ENCODE assay signal across 21 cellular contexts in genomic region chr10:114309111-114309651, GRCh38.
DNase-seq lines count a peak whose midpoint lies in the region; ATAC-seq and TF ChIP-seq lines count a peak whose summit lies in the region.
"Had no signal": no experiment of that assay in that cellular context is flagged by ENCODE, and none has a peak within 500 bp of the region (broad histone marks: within the 10 kb centered on the region; RNA-seq: fewer than 3 reads in every experiment).

No MANE protein-coding gene starts in this region.

- H3K36me3 ChIP-seq in heart left ventricle, result peaks cover 0 to 15% (median 0%) of the 10 kb centered on the region in 9 donors
- H3K36me3 ChIP-seq in mesenchymal stem cell (ENCODE audit: control insufficient read depth in 1 of 2, insufficient read depth in 2 of 2, low read depth in 1 of 2, low read length in 2 of 2), result no peaks in the 10 kb centered on the region
- H3K36me3 ChIP-seq in uterus, result no peaks in the 10 kb centered on the region
- H3K36me3 ChIP-seq: ovary, SJCRH30 had no signal

- H3K27me3 Mint-ChIP-seq in brain, result peaks cover 19% of the 10 kb centered on the region
- peaks cover 2% of the 10 kb centered on the region for H3K27me3 Mint-ChIP-seq in activated naive CD8-positive, alpha-beta T cell treated with anti-CD3 and anti-CD28 coated beads, Interleukin-2, amount 50 U/mL, for 24 hours
- H3K27me3 Mint-ChIP-seq: activated CD4-positive, alpha-beta memory T cell treated with anti-CD3 and anti-CD28 coated beads for 36 hours; stimulated activated naive CD8-positive, alpha-beta T cell treated with anti-CD3 and anti-CD28 coated beads, Interleukin-15, Interleukin-2, amounts not matched to agents 100 ng/mL and 50 ng/mL, for 24 hours had no signal

- H2BK12ac ChIP-seq in mesenchymal stem cell (ENCODE audit: low read length in 2 of 2), result peak overlapping the region; percentile 29 to 40

- H4K8ac ChIP-seq in mesenchymal stem cell (ENCODE audit: low read length), result no peak overlapping the region

- TF ChIP-seq POLR2A in heart left ventricle (IDR thresholded peaks at IDR 0.05), result no peak
- TF ChIP-seq POLR2A in uterus (IDR thresholded peaks at IDR 0.05), result no peak

- no peak overlapping the region for H3K4me2 ChIP-seq in mesenchymal stem cell (ENCODE audit: low read length, poor library complexity, severe bottlenecking)

- H3K18ac ChIP-seq in mesenchymal stem cell (ENCODE audit: low read depth in 1 of 2, low read length in 2 of 2), result peak overlapping the region; percentile 23 to 37

- H3K9me3 ChIP-seq in heart left ventricle (no peaks in the 10 kb centered on the region), mesenchymal stem cell (ENCODE audit: control insufficient read depth, low read length) (no peaks in the 10 kb centered on the region), uterus (no peaks in the 10 kb centered on the region)
- H3K9me3 ChIP-seq: ovary, SJCRH30 had no signal

- no peak overlapping the region for H2BK120ac ChIP-seq in mesenchymal stem cell (ENCODE audit: low read depth, low read length)

- 77 to 90% (median 83%) methylated on average over 6 of the region's 6 CpGs for WGBS in heart left ventricle, 4 donors
- 85% methylated on average over 6 of the region's 6 CpGs for WGBS in mesenchymal stem cell

- ATAC-seq in heart left ventricle, result no peak
- no peak for ATAC-seq in GM21529 (IDR thresholded peaks at IDR 0.05; ENCODE audit: unreplicated experiment)
- no peak for ATAC-seq in activated naive CD8-positive, alpha-beta T cell treated with anti-CD3 and anti-CD28 coated beads, Interleukin-2, amount 50 U/mL, for 24 hours
- ATAC-seq: PC-3 had no signal

- no peaks in the 10 kb centered on the region for H3K36me3 Mint-ChIP-seq in brain
- no peaks in the 10 kb centered on the region for H3K36me3 Mint-ChIP-seq in activated naive CD8-positive, alpha-beta T cell treated with anti-CD3 and anti-CD28 coated beads, Interleukin-2, amount 50 U/mL, for 24 hours (ENCODE audit: low read depth)
- H3K36me3 Mint-ChIP-seq: activated CD4-positive, alpha-beta memory T cell treated with anti-CD3 and anti-CD28 coated beads for 36 hours had no signal

- H3K4me1 Mint-ChIP-seq in brain, result peaks cover 28% of the 10 kb centered on the region
- H3K4me1 Mint-ChIP-seq in activated naive CD8-positive, alpha-beta T cell treated with anti-CD3 and anti-CD28 coated beads, Interleukin-2, amount 50 U/mL, for 24 hours, result peaks cover 13% of the 10 kb centered on the region

- H3K14ac ChIP-seq in mesenchymal stem cell (ENCODE audit: low read length in 2 of 2), result no peak overlapping the region

- peak overlapping the region in 3 of 5 experiments; percentile 12 to 75 (median 52) for H3K27ac Mint-ChIP-seq in brain
- no peak overlapping the region for H3K27ac Mint-ChIP-seq in activated naive CD8-positive, alpha-beta T cell treated with anti-CD3 and anti-CD28 coated beads, Interleukin-2, amount 50 U/mL, for 24 hours
- H3K27ac Mint-ChIP-seq: activated CD4-positive, alpha-beta memory T cell treated with anti-CD3 and anti-CD28 coated beads for 36 hours; H9; stimulated activated naive CD8-positive, alpha-beta T cell treated with anti-CD3 and anti-CD28 coated beads, Interleukin-15, Interleukin-2, amounts not matched to agents 100 ng/mL and 50 ng/mL, for 24 hours had no signal

- intact Hi-C loops in cardiac septum (cut with DNase I), result loop anchor here (10.0 kb wide), 3 partner anchors 96 to 396 kb away; partner anchors contain the start of gene AFAP1L2
- intact Hi-C loops in heart left ventricle (cut with DNase I), result loop anchor here in 9 of 10 donors (5.0 to 10.0 kb wide), 8 partner anchors 96 to 516 kb away; partner anchors contain the start of genes FHIP2A (in 3 of the 9) and AFAP1L2 (in 1 of the 9)
- intact Hi-C loops in uterus (cut with DNase I; ENCODE audit: low total_unique reads), result loop anchor here (10.0 kb wide), 2 partner anchors 96 to 126 kb away; partner anchors contain the start of gene AFAP1L2
- intact Hi-C loops in posterior cingulate gyrus (cut with DNase I), result no loop called here

- peak; percentile 29 for DNase-seq in cardiac septum (ENCODE audit: low spot score)
- DNase-seq in heart left ventricle, result no peak
- DNase-seq in mesenchymal stem cell, result peak; percentile 64
- DNase-seq in uterus, result peak in 1 of 2 donors; percentile 40
- no peak for DNase-seq in posterior cingulate gyrus
- DNase-seq in activated naive CD8-positive, alpha-beta T cell treated with anti-CD3 and anti-CD28 coated beads, Interleukin-2, amount 50 U/mL, for 24 hours, result no peak
- DNase-seq: 8988T; activated CD4-positive, alpha-beta memory T cell treated with anti-CD3 and anti-CD28 coated beads for 36 hours; activated naive CD4-positive, alpha-beta T cell treated with anti-CD3 and anti-CD28 coated beads, Interleukin-2, amount 50 U/mL, for 16 hours; dermis blood vessel endothelial cell; H9; heart right ventricle; NCI-H774; PC-3; SJCRH30 had no signal

- no peak overlapping the region for H2BK15ac ChIP-seq in mesenchymal stem cell (ENCODE audit: low read depth, poor library complexity, severe bottlenecking)

- H3K4me3 ChIP-seq in heart left ventricle (no peak overlapping the region), mesenchymal stem cell (ENCODE audit: insufficient read depth in 1 of 2, low read depth in 1 of 2, low read length in 2 of 2) (no peak overlapping the region), uterus (no peak overlapping the region)
- H3K4me3 ChIP-seq: heart right ventricle, lung, ovary, SJCRH30 had no signal

- no peak overlapping the region for H4K91ac ChIP-seq in mesenchymal stem cell (ENCODE audit: low read length)

- H3K27me3 ChIP-seq in heart left ventricle (no peaks in the 10 kb centered on the region), mesenchymal stem cell (ENCODE audit: control insufficient read depth in 1 of 2, insufficient read depth in 1 of 2, low read length in 2 of 2) (peaks cover 0 to 62% of the 10 kb centered on the region in 2 experiments), uterus (no peaks in the 10 kb centered on the region)
- H3K27me3 ChIP-seq: heart right ventricle, ovary, SJCRH30 had no signal

- no peak overlapping the region for H3K9ac ChIP-seq in mesenchymal stem cell (ENCODE audit: low read length)

- H2AFZ ChIP-seq in mesenchymal stem cell (ENCODE audit: low read depth, low read length), result no peak overlapping the region

- no peak overlapping the region for H3K23ac ChIP-seq in mesenchymal stem cell (ENCODE audit: low read length in 2 of 2)

- TF ChIP-seq CTCF in heart left ventricle (IDR thresholded peaks at IDR 0.05) (no peak), brain (conservative IDR thresholded peaks at IDR 0.05) (no peak), uterus (IDR thresholded peaks at IDR 0.05) (no peak)

- peaks cover 0 to 34% (median 11%) of the 10 kb centered on the region in 12 donors for H3K4me1 ChIP-seq in heart left ventricle
- H3K4me1 ChIP-seq in mesenchymal stem cell (ENCODE audit: control insufficient read depth, insufficient read depth, low read depth, low read length), result peaks cover 44% of the 10 kb centered on the region
- H3K4me1 ChIP-seq in uterus, result no peaks in the 10 kb centered on the region
- H3K4me1 ChIP-seq: SJCRH30 had no signal

- H2BK5ac ChIP-seq in mesenchymal stem cell (ENCODE audit: low read depth, low read length, poor library complexity, severe bottlenecking), result no peak overlapping the region

- no peaks in the 10 kb centered on the region for H3K9me3 Mint-ChIP-seq in brain
- no peaks in the 10 kb centered on the region for H3K9me3 Mint-ChIP-seq in activated naive CD8-positive, alpha-beta T cell treated with anti-CD3 and anti-CD28 coated beads, Interleukin-2, amount 50 U/mL, for 24 hours
- H3K9me3 Mint-ChIP-seq: activated CD4-positive, alpha-beta memory T cell treated with anti-CD3 and anti-CD28 coated beads for 36 hours; H9; stimulated activated naive CD8-positive, alpha-beta T cell treated with anti-CD3 and anti-CD28 coated beads, Interleukin-15, Interleukin-2, amounts not matched to agents 100 ng/mL and 50 ng/mL, for 24 hours had no signal

- H3K27ac ChIP-seq in heart left ventricle, result no peak overlapping the region
- no peak overlapping the region for H3K27ac ChIP-seq in mesenchymal stem cell (ENCODE audit: low read length, poor library complexity, severe bottlenecking)
- peak overlapping the region; percentile 3 to 11 for H3K27ac ChIP-seq in uterus
- H3K27ac ChIP-seq: C4-2B, heart right ventricle, ovary, SJCRH30 had no signal

- no peaks in the 10 kb centered on the region for H3K79me1 ChIP-seq in mesenchymal stem cell (replicated peaks; ENCODE audit: low read length, poor library complexity, severe bottlenecking)

- peak overlapping the region; percentile 1 for H2AK5ac ChIP-seq in mesenchymal stem cell (ENCODE audit: low read length, severe bottlenecking)

- no peak overlapping the region for H3K4ac ChIP-seq in mesenchymal stem cell (ENCODE audit: low read depth in 1 of 2, low read length in 2 of 2)

- no peak overlapping the region for H3K4me3 Mint-ChIP-seq in brain
- H3K4me3 Mint-ChIP-seq in activated naive CD8-positive, alpha-beta T cell treated with anti-CD3 and anti-CD28 coated beads, Interleukin-2, amount 50 U/mL, for 24 hours, result no peak overlapping the region
- H3K4me3 Mint-ChIP-seq: activated CD4-positive, alpha-beta memory T cell treated with anti-CD3 and anti-CD28 coated beads for 36 hours; H9; stimulated activated naive CD8-positive, alpha-beta T cell treated with anti-CD3 and anti-CD28 coated beads, Interleukin-15, Interleukin-2, amounts not matched to agents 100 ng/mL and 50 ng/mL, for 24 hours had no signal

Comparison
In these comparisons a context has a peak if more than half of its experiments do, and no peak if none do; other contexts are left out.
1. DNase-seq: peak in cardiac septum (single experiment) and mesenchymal stem cell (single experiment); none in heart left ventricle (0 of 5), posterior cingulate gyrus (0 of 10) and activated naive CD8-positive, alpha-beta T cell treated with anti-CD3 and anti-CD28 coated beads, Interleukin-2, amount 50 U/mL, for 24 hours (single experiment).
2. H3K27ac ChIP-seq: peak in uterus (2 of 2); none in heart left ventricle (0 of 12) and mesenchymal stem cell (single experiment).